In genomic region chr11:32052218-32052617, GRCh38 we compare ENCODE assay signal across 8 cellular contexts. TPM values are rescaled to one million over a fixed set of nuclear protein-coding genes. Genes with fewer than 3 reads are reported as not detected.
DNase-seq lines count a peak whose midpoint lies in the region; ATAC-seq lines count a peak whose summit lies in the region.

No MANE protein-coding gene starts in this region.

- H2BK5ac ChIP-seq in mesendoderm (ENCODE audit: low read length), result no peak overlapping the region

- no peak overlapping the region for H3K56ac ChIP-seq in mesendoderm (ENCODE audit: low read length)

- peaks cover 17 to 26% of the 10 kb centered on the region in 2 donors for H3K27me3 Mint-ChIP-seq in CD4-positive, alpha-beta memory T cell

- no peaks in the 10 kb centered on the region for H3K9me3 ChIP-seq in CD4-positive, alpha-beta memory T cell (ENCODE audit: control insufficient read depth in 1 of 2, low read length in 2 of 2)

- no peak overlapping the region for H2BK120ac ChIP-seq in mesendoderm (ENCODE audit: low read depth, low read length)

- no peaks in the 10 kb centered on the region for H3K4me1 Mint-ChIP-seq in CD4-positive, alpha-beta memory T cell

- no peak overlapping the region for H3K27ac ChIP-seq in CD4-positive, alpha-beta memory T cell (ENCODE audit: low read depth, low read length)
- no peak overlapping the region for H3K27ac ChIP-seq in mesendoderm (ENCODE audit: low read depth, low read length)

- peak; percentile 25 to 48 (median 41) for DNase-seq in CD4-positive, alpha-beta memory T cell
- DNase-seq in NCI-H2171 (lab: John Stamatoyannopoulos, UW) (peak; percentile 59), ecto neural progenitor cell (ENCODE audit: low spot score) (peak; percentile 66), mesendoderm (peak; percentile 44)
- DNase-seq in activated CD4-positive, alpha-beta T cell treated with anti-CD3 and anti-CD28 coated beads, Interleukin-2, amount 50 U/mL, for 48 hours, result peak; percentile 52 to 58
- peak; percentile 4 to 14 for DNase-seq in stimulated activated CD8-positive, alpha-beta memory T cell treated with anti-CD3 and anti-CD28 coated beads, Interleukin-2, amount 100 ng/mL, for 48 hours (ENCODE audit: low read depth in 2 of 2)

- H3K9me3 Mint-ChIP-seq in CD4-positive, alpha-beta memory T cell, result no peaks in the 10 kb centered on the region

- H3K18ac ChIP-seq in mesendoderm (ENCODE audit: low read length), result no peak overlapping the region

- H3K23ac ChIP-seq in mesendoderm (ENCODE audit: low read length), result no peak overlapping the region

- CTCF ChIA-PET in CD4-positive, alpha-beta memory T cell (lab: Charles Lee; ENCODE audit: partially characterized antibody), result interaction anchor here (0.9 to 11.1 kb wide), 22 partner anchors 9 to 262 kb away, joined by 3 to 206 read pairs (median 4); no protein-coding TSS in a partner anchor

- no peak overlapping the region for H3K4ac ChIP-seq in mesendoderm (ENCODE audit: low read depth, low read length)

- H3K4me3 Mint-ChIP-seq in CD4-positive, alpha-beta memory T cell, result no peak overlapping the region

- no peaks in the 10 kb centered on the region for H3K36me3 Mint-ChIP-seq in CD4-positive, alpha-beta memory T cell

- H3K9ac ChIP-seq in mesendoderm (ENCODE audit: low read length), result no peak overlapping the region

- no peak overlapping the region for H3K27ac Mint-ChIP-seq in CD4-positive, alpha-beta memory T cell

- no peaks in the 10 kb centered on the region for H3K79me2 ChIP-seq in mesendoderm (ENCODE audit: control insufficient read depth, insufficient read depth, low read length)

- POLR2A ChIA-PET in CD4-positive, alpha-beta memory T cell (lab: Charles Lee; ENCODE audit: partially characterized antibody), result no interaction called here

- no peaks in the 10 kb centered on the region for H3K4me1 ChIP-seq in CD4-positive, alpha-beta memory T cell (ENCODE audit: insufficient read depth, low read length)
- no peaks in the 10 kb centered on the region for H3K4me1 ChIP-seq in mesendoderm (ENCODE audit: control insufficient read depth, low read depth, low read length)

- H3K36me3 ChIP-seq in CD4-positive, alpha-beta memory T cell (ENCODE audit: insufficient read depth, low read length), result no peaks in the 10 kb centered on the region
- no peaks in the 10 kb centered on the region for H3K36me3 ChIP-seq in mesendoderm (ENCODE audit: control insufficient read depth, insufficient read depth, low read length)

- no peak overlapping the region for H4K8ac ChIP-seq in mesendoderm (ENCODE audit: low read depth, low read length)

- intact Hi-C loops in CD4-positive, alpha-beta memory T cell (cut with micrococcal nuclease), result loop anchor here (1.0 to 5.0 kb wide), 3 partner anchors 124 to 945 kb away; no protein-coding TSS in a partner anchor

- no peaks in the 10 kb centered on the region for H3K79me1 ChIP-seq in mesendoderm (ENCODE audit: low read length)

- H3K4me2 ChIP-seq in mesendoderm (ENCODE audit: low read length), result no peak overlapping the region

- H2AK5ac ChIP-seq in mesendoderm (ENCODE audit: low read length), result no peak overlapping the region

- ATAC-seq in GM21529 (IDR thresholded peaks at IDR 0.05; ENCODE audit: unreplicated experiment) (peak; percentile 76), GM19351 (IDR thresholded peaks at IDR 0.05; ENCODE audit: unreplicated experiment) (no peak)

- no peak overlapping the region for H2BK15ac ChIP-seq in mesendoderm (replicated peaks; ENCODE audit: low read depth)

- H4K5ac ChIP-seq in mesendoderm (ENCODE audit: low read length), result no peak overlapping the region

- no peaks in the 10 kb centered on the region for H3K27me3 ChIP-seq in CD4-positive, alpha-beta memory T cell (ENCODE audit: insufficient read depth, low read length)
- H3K27me3 ChIP-seq in mesendoderm (ENCODE audit: insufficient read depth, low read length, poor library complexity), result no peaks in the 10 kb centered on the region

- no peak overlapping the region for H3K4me3 ChIP-seq in CD4-positive, alpha-beta memory T cell (ENCODE audit: low read length in 2 of 2)
- no peak overlapping the region for H3K4me3 ChIP-seq in mesendoderm (ENCODE audit: low read length)

- WGBS in mesendoderm (ENCODE audit: extremely low coverage, insufficient coverage, low lambda C conversion rate), result no CpG with 5 or more reads among the region's 6 CpGs

RNA-seq across cellular contexts. Expression of gene RCN1, which starts 38.7 kb away (rescaled TPM):
- 1 to 10 TPM; 6.3 to 6.9 TPM for total RNA-seq in CD4-positive, alpha-beta memory T cell
- 10 to 100 TPM in 1 of 2 donors, 1 to 10 TPM in 1; 7.4 to 10.2 TPM for polyA plus RNA-seq in CD4-positive, alpha-beta memory T cell
- polyA plus RNA-seq in mesendoderm (2013, experiment 1 of 2), result 127 TPM
- polyA plus RNA-seq in mesendoderm (2013, experiment 2 of 2), result 127 TPM

Comparison
In these comparisons a context has a peak if more than half of its experiments do, and no peak if none do; other contexts are left out.
1. DNase-seq: peak in every context shown above with its lines; median percentile 66 in ecto neural progenitor cell; 59 in NCI-H2171; 55 in activated CD4-positive, alpha-beta T cell treated with anti-CD3 and anti-CD28 coated beads, Interleukin-2, amount 50 U/mL, for 48 hours; 44 in mesendoderm; 41 in CD4-positive, alpha-beta memory T cell; 9 in stimulated activated CD8-positive, alpha-beta memory T cell treated with anti-CD3 and anti-CD28 coated beads, Interleukin-2, amount 100 ng/mL, for 48 hours.